Comparison of ENCODE assay signal across 25 cellular contexts in genomic region chr18:78136986-78137385, GRCh38.
"Had no signal": no experiment of that assay in that cellular context is flagged by ENCODE, and none has a peak within 500 bp of the region (broad histone marks: within the 10 kb centered on the region; RNA-seq: fewer than 3 reads in every experiment).

No MANE protein-coding gene starts in this region.

- H3K27me3 ChIP-seq: adrenal gland, body of pancreas, colonic mucosa, foreskin keratinocyte had no signal

- H3K27ac ChIP-seq: adrenal gland, body of pancreas, colonic mucosa, esophagus muscularis mucosa, foreskin keratinocyte, gastroesophageal sphincter had no signal

- H3K36me3 ChIP-seq: adrenal gland, colonic mucosa, esophagus muscularis mucosa, gastroesophageal sphincter had no signal

- H3K9me3 ChIP-seq: adrenal gland, body of pancreas, colonic mucosa, esophagus muscularis mucosa, gastroesophageal sphincter had no signal

- H3K4me1 ChIP-seq: adrenal gland, body of pancreas, colonic mucosa, esophagus muscularis mucosa, foreskin keratinocyte, gastroesophageal sphincter had no signal

- H3K4me3 ChIP-seq: adrenal gland, body of pancreas, colonic mucosa, esophagus muscularis mucosa, gastroesophageal sphincter had no signal

- DNase-seq: activated CD4-positive, alpha-beta memory T cell treated with anti-CD3 and anti-CD28 coated beads for 36 hours; activated CD4-positive, alpha-beta T cell treated with anti-CD3 and anti-CD28 coated beads for 36 hours; activated CD4-positive, alpha-beta T cell treated with anti-CD3 and anti-CD28 coated beads, Interleukin-2, amount 10 ng/mL, durations not matched to agents 24 days and 14 days; activated CD4-positive, CD25-positive, alpha-beta regulatory T cell; activated CD4-positive, CD25-positive, alpha-beta regulatory T cell treated with anti-CD3 and anti-CD28 coated beads, Interleukin-2, amount 50 U/mL, for 72 hours; activated CD8-positive, alpha-beta memory T cell treated with anti-CD3 and anti-CD28 coated beads, Interleukin-2, amount 10 ng/mL, durations not matched to agents 7 days and 5 days; activated CD8-positive, alpha-beta memory T cell treated with anti-CD3 and anti-CD28 coated beads, Interleukin-2, amount 50 U/mL, for 4 hours; activated CD8-positive, alpha-beta T cell treated with anti-CD3 and anti-CD28 coated beads, Interleukin-2, amount 10 ng/mL, durations not matched to agents 7 days and 5 days; activated effector memory CD4-positive, alpha-beta T cell treated with anti-CD3 and anti-CD28 coated beads, Interleukin-2, amount 50 U/mL, for 16 hours; activated naive CD4-positive, alpha-beta T cell treated with anti-CD3 and anti-CD28 coated beads for 36 hours; activated naive CD8-positive, alpha-beta T cell treated with anti-CD3 and anti-CD28 coated beads for 36 hours; activated naive CD8-positive, alpha-beta T cell treated with anti-CD3 and anti-CD28 coated beads, Interleukin-2, amount 50 U/mL, for 24 hours; activated T-cell treated with anti-CD3 and anti-CD28 coated beads, Interleukin-2, amount 50 U/mL, for 1 hour; activated T-cell treated with anti-CD3 and anti-CD28 coated beads, Interleukin-2, amount 50 U/mL, for 48 hours; adrenal gland; aorta; body of pancreas; central memory CD4-positive, alpha-beta T cell; cerebellar nuclear complex; colonic mucosa; effector CD8-positive, alpha-beta T cell; foreskin keratinocyte; T-helper 2 cell had no signal
